In genomic region chr9:90921104-90921503, GRCh38 we compare ENCODE assay signal across 10 cellular contexts.
DNase-seq lines count a peak whose midpoint lies in the region; TF ChIP-seq lines count a peak whose summit lies in the region.
"Had no signal": no experiment of that assay in that cellular context is flagged by ENCODE, and none has a peak within 500 bp of the region (broad histone marks: within the 10 kb centered on the region; RNA-seq: fewer than 3 reads in every experiment).

No MANE protein-coding gene starts in this region.

- H3F3A ChIP-seq in GM23248 (ENCODE audit: insufficient read depth) = peaks cover 9% of the 10 kb centered on the region; the same call in 1 of the 2 replicates

- H3K9me3 Mint-ChIP-seq in immature natural killer cell (no peaks in the 10 kb centered on the region), glutamatergic neuron (ENCODE audit: unreplicated experiment) (peaks cover 1% of the 10 kb centered on the region)
- H3K9me3 Mint-ChIP-seq: memory B cell had no signal

- no peaks in the 10 kb centered on the region for H3K9me3 ChIP-seq in GM23248 (ENCODE audit: low read depth)

- no peak overlapping the region for H3K9ac ChIP-seq in GM23248

- TF ChIP-seq CTCF in foreskin fibroblast (IDR thresholded peaks at IDR 0.05; ENCODE audit: low read depth, low read length) (no peak), glutamatergic neuron (IDR thresholded peaks at IDR 0.05; ENCODE audit: partially characterized antibody, unreplicated experiment) (no peak)

- 36 to 39% methylated on average over 8 of the region's 8 CpGs for WGBS in GM23248 (ENCODE audit: low coverage in 1 of 2, low lambda C conversion rate in 2 of 2, missing lambda C conversion rate in 2 of 2), 2 experiments

- H3K4me1 Mint-ChIP-seq in immature natural killer cell (no peaks in the 10 kb centered on the region), glutamatergic neuron (ENCODE audit: low read depth, unreplicated experiment) (no peaks in the 10 kb centered on the region)

- no peak overlapping the region for H3K27ac ChIP-seq in GM23248

- in situ Hi-C loops in GM23248 (cut with MboI) = no loop called here

- no peaks in the 10 kb centered on the region for H3K9me2 ChIP-seq in GM23248 (ENCODE audit: insufficient read depth)

- no peak overlapping the region for H3K4me2 ChIP-seq in GM23248 (ENCODE audit: unreplicated experiment)

- H3K4me3 Mint-ChIP-seq in immature natural killer cell (no peak overlapping the region), glutamatergic neuron (ENCODE audit: unreplicated experiment) (no peak overlapping the region)
- H3K4me3 Mint-ChIP-seq: memory B cell, type B pancreatic cell had no signal

- H3K27me3 Mint-ChIP-seq in immature natural killer cell (ENCODE audit: low read depth in 3 of 3) (peaks cover 0 to 7% (median 0%) of the 10 kb centered on the region in 3 donors), glutamatergic neuron (ENCODE audit: unreplicated experiment) (peaks cover 3% of the 10 kb centered on the region)
- H3K27me3 Mint-ChIP-seq: type B pancreatic cell had no signal

- no peak overlapping the region for H2AFZ ChIP-seq in GM23248

- no peaks in the 10 kb centered on the region for H3K36me3 Mint-ChIP-seq in immature natural killer cell
- no peaks in the 10 kb centered on the region for H3K36me3 Mint-ChIP-seq in glutamatergic neuron (ENCODE audit: unreplicated experiment)
- H3K36me3 Mint-ChIP-seq: memory B cell, type B pancreatic cell had no signal

- DNase-seq in DMS153 treated with DMSO at 0.1 percent for 48 hours (lab: John Stamatoyannopoulos, UW; ENCODE audit: unreplicated experiment) (peak; percentile 49), NCI-H345 (lab: John Stamatoyannopoulos, UW) (peak; percentile 74), foreskin fibroblast (peak; percentile 27 to 61), posterior cingulate gyrus (peak in 8 of 10 donors; percentile 30 to 87 (median 52)), immature natural killer cell (no peak), GM23248 (no peak), glutamatergic neuron (no peak), NCI-H82 (lab: John Stamatoyannopoulos, UW) (no peak)

- H3K4me3 ChIP-seq in foreskin fibroblast (ENCODE audit: low read depth in 1 of 2, low read length in 2 of 2) (no peak overlapping the region), GM23248 (no peak overlapping the region)

- no peak overlapping the region for H3K27ac Mint-ChIP-seq in immature natural killer cell
- no peak overlapping the region for H3K27ac Mint-ChIP-seq in glutamatergic neuron (ENCODE audit: unreplicated experiment)
- H3K27ac Mint-ChIP-seq: memory B cell, type B pancreatic cell had no signal

- peaks cover 9% of the 10 kb centered on the region; the same call in 1 of the 2 replicates for H3K4me1 ChIP-seq in GM23248 (ENCODE audit: insufficient read depth)

- intact Hi-C loops in posterior cingulate gyrus (cut with DNase I) = no loop called here

- no peaks in the 10 kb centered on the region for H3K36me3 ChIP-seq in GM23248 (ENCODE audit: low read depth)

- H3K27me3 ChIP-seq in GM23248 (replicated peaks; ENCODE audit: insufficient read depth) = no peaks in the 10 kb centered on the region

- H3K79me2 ChIP-seq in GM23248 (ENCODE audit: insufficient read depth) = no peaks in the 10 kb centered on the region

- H4K20me1 ChIP-seq in GM23248 (ENCODE audit: insufficient read depth) = no peaks in the 10 kb centered on the region

Comparison
In these comparisons a context has a peak if more than half of its experiments do, and no peak if none do; other contexts are left out.
1. DNase-seq: peak in DMS153 treated with DMSO at 0.1 percent for 48 hours (single experiment), NCI-H345 (single experiment), foreskin fibroblast (2 of 2) and posterior cingulate gyrus (8 of 10); none in immature natural killer cell (0 of 3), GM23248 (single experiment), glutamatergic neuron (single experiment) and NCI-H82 (single experiment).